1 cellular context compared by ENCODE assay signal in the genomic region with DNA sequence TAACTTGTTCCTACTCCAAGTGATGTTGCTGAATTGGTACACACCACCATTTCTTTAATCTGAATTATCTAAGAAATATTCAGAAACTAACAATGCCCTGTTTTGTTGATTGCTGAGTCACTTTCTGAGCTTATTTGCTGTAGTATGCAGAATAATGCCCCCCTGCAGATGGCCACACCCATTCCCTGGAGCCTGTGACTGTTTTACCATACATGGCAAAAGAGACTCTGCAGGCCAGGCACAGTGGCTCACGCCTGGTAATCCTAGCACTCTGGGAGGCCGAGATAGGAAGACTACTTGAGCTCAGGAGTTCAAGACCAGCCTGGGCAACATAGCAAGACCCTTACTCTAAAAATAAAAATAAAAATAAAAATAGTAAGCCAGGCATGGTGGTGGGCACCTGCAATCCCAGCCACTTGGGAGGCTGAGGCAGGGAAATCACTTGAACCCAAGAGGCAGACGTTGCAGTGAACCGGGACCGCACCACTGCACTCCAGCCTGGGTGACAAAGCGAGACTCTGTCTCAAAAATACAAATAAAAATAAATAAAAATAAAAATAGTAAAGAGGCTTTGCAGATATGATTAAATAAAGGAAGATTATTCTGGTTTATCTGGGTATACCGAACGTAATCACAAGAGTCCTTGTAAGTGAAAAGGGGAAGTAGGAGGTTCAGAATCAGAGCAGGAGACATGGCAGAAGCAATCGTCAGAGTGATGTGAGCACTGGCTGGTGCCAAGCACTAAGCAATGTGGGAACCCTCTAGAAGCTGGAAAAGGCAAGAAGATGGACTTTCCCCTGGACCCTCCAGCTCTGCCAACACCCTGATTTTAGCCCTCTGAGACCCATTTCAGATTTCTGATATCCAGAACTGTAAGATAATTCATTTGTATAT.
TF ChIP-seq lines count a peak whose summit lies in the region.

No MANE protein-coding gene starts in this region.

TF ChIP-seq in Ishikawa, 13 proteins besides CTCF, POLR2A, EP300 and RAD21 (continued from another document):
- TF ChIP-seq, protein P1, sequence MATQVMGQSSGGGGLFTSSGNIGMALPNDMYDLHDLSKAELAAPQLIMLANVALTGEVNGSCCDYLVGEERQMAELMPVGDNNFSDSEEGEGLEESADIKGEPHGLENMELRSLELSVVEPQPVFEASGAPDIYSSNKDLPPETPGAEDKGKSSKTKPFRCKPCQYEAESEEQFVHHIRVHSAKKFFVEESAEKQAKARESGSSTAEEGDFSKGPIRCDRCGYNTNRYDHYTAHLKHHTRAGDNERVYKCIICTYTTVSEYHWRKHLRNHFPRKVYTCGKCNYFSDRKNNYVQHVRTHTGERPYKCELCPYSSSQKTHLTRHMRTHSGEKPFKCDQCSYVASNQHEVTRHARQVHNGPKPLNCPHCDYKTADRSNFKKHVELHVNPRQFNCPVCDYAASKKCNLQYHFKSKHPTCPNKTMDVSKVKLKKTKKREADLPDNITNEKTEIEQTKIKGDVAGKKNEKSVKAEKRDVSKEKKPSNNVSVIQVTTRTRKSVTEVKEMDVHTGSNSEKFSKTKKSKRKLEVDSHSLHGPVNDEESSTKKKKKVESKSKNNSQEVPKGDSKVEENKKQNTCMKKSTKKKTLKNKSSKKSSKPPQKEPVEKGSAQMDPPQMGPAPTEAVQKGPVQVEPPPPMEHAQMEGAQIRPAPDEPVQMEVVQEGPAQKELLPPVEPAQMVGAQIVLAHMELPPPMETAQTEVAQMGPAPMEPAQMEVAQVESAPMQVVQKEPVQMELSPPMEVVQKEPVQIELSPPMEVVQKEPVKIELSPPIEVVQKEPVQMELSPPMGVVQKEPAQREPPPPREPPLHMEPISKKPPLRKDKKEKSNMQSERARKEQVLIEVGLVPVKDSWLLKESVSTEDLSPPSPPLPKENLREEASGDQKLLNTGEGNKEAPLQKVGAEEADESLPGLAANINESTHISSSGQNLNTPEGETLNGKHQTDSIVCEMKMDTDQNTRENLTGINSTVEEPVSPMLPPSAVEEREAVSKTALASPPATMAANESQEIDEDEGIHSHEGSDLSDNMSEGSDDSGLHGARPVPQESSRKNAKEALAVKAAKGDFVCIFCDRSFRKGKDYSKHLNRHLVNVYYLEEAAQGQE (IDR thresholded peaks at IDR 0.05; ENCODE audit: low read depth) = no peak
- TF ChIP-seq, protein P2, sequence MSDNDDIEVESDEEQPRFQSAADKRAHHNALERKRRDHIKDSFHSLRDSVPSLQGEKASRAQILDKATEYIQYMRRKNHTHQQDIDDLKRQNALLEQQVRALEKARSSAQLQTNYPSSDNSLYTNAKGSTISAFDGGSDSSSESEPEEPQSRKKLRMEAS (IDR thresholded peaks at IDR 0.05) = no peak
- TF ChIP-seq CEBPB (IDR thresholded peaks at IDR 0.05) (no peak), EGR1 (IDR thresholded peaks at IDR 0.05) (no peak), CREB1 (IDR thresholded peaks at IDR 0.05; ENCODE audit: low read depth) (no peak), YY1 (IDR thresholded peaks at IDR 0.05; ENCODE audit: low read depth) (no peak)
